Comparison of ENCODE assay signal across 34 cellular contexts in the genomic region with DNA sequence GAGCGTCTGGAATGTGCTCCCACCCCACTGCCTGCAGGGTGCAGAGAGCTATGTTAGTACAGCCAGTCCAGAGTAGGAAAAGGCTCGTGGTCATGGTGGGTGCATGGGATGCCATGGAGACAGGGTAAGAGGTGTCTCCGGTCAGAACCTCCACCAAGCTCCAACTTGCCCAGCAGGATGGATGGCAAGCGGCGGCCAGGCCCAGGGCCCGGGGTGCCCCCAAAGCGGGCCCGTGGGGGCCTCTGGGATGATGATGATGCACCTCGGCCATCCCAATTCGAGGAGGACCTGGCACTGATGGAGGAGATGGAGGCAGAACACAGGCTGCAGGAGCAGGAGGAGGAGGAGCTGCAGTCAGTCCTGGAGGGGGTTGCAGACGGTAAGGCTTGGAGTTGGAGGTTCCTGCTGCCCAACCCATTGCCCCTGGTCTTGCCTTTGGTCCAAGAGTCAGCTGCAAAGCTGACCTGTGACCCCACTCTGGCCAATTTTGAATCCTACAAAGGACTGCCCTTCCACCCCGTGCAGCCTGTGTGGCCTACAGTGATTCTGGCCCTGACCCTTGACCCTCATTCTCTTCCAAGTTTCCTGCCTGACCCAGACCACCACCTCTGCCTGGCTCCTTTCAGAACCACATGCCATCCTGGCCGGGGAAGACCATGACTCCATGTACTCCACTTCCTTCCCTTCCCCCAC. TPM values are rescaled to one million over a fixed set of nuclear protein-coding genes. Genes with fewer than 3 reads are reported as not detected.
"Had no signal": no experiment of that assay in that cellular context is flagged by ENCODE, and none has a peak within 500 bp of the region (broad histone marks: within the 10 kb centered on the region; RNA-seq: fewer than 3 reads in every experiment).

No MANE protein-coding gene starts in this region.

- H3K27me3 Mint-ChIP-seq: activated CD4-positive, alpha-beta memory T cell treated with anti-CD3 and anti-CD28 coated beads for 36 hours; activated naive CD8-positive, alpha-beta T cell treated with anti-CD3 and anti-CD28 coated beads, Interleukin-2, amount 10 ng/mL, durations not matched to agents 7 days and 5 days; natural killer cell treated with Interleukin-12 subunit alpha and Interleukin-12 subunit beta and Interleukin-15 and Interleukin-18, amount 100 ng/mL, for 72 hours had no signal

- H3K4me1 Mint-ChIP-seq: activated naive CD4-positive, alpha-beta T cell treated with anti-CD3 and anti-CD28 coated beads, Interleukin-2, amount 10 ng/mL, durations not matched to agents 7 days and 5 days; activated naive CD8-positive, alpha-beta T cell treated with anti-CD3 and anti-CD28 coated beads, Interleukin-2, amount 10 ng/mL, durations not matched to agents 7 days and 5 days; endodermal cell had no signal

- H3K9me3 ChIP-seq: esophagus muscularis mucosa, heart right ventricle, left ventricle myocardium inferior, mucosa of descending colon, neutrophil, right atrium auricular region, suprapubic skin, tibial artery had no signal

- H3K4me3 ChIP-seq: esophagus muscularis mucosa, heart right ventricle, left ventricle myocardium inferior, mucosa of descending colon, right atrium auricular region, suprapubic skin, tibial artery had no signal

- H3K27ac ChIP-seq: brain microvascular endothelial cell, esophagus muscularis mucosa, foreskin keratinocyte, heart right ventricle, left ventricle myocardium inferior, neutrophil, parathyroid adenoma, right atrium auricular region, suprapubic skin, tibial artery, VCaP had no signal

- H3K27me3 ChIP-seq: brain microvascular endothelial cell, esophagus muscularis mucosa, foreskin keratinocyte, heart right ventricle, neutrophil, right atrium auricular region, suprapubic skin, tibial artery had no signal

- H3K9me3 Mint-ChIP-seq: activated CD4-positive, alpha-beta memory T cell treated with anti-CD3 and anti-CD28 coated beads for 36 hours; activated naive CD4-positive, alpha-beta T cell treated with anti-CD3 and anti-CD28 coated beads, Interleukin-2, amount 10 ng/mL, durations not matched to agents 7 days and 5 days; activated naive CD8-positive, alpha-beta T cell treated with anti-CD3 and anti-CD28 coated beads, Interleukin-2, amount 10 ng/mL, durations not matched to agents 7 days and 5 days; activated T-helper 1 cell treated with anti-CD3 and anti-CD28 coated beads, Interleukin-12 subunit alpha, Interleukin-12 subunit beta, Interleukin-2, Interleukin-4 antibody, amounts not matched to agents 30 ng/mL and 10 ng/mL and 1 ng/mL, durations not matched to agents 14 hours and 24 hours and 36 hours; natural killer cell treated with Interleukin-12 subunit alpha and Interleukin-12 subunit beta and Interleukin-15 and Interleukin-18, amount 100 ng/mL, for 72 hours had no signal

- DNase-seq: activated CD4-positive, alpha-beta memory T cell treated with anti-CD3 and anti-CD28 coated beads for 36 hours; activated CD4-positive, alpha-beta T cell treated with anti-CD3 and anti-CD28 coated beads for 4 hours; activated CD8-positive, alpha-beta memory T cell treated with anti-CD3 and anti-CD28 coated beads, Interleukin-2, amount 50 U/mL, for 4 hours; activated gamma-delta T cell; activated naive CD4-positive, alpha-beta T cell treated with anti-CD3 and anti-CD28 coated beads, Interleukin-2, amount 10 ng/mL, durations not matched to agents 7 days and 5 days; activated naive CD8-positive, alpha-beta T cell treated with anti-CD3 and anti-CD28 coated beads, Interleukin-2, amount 10 ng/mL, durations not matched to agents 7 days and 5 days; activated T-cell treated with anti-CD3 and anti-CD28 coated beads, Interleukin-2, amount 50 U/mL, for 1 hour; brain microvascular endothelial cell; cortex of kidney; endodermal cell; foreskin keratinocyte; heart right ventricle; left ventricle myocardium inferior; stimulated activated CD4-positive, alpha-beta T cell treated with anti-CD3 and anti-CD28 coated beads, Interleukin-15, amount 100 ng/mL, for 24 hours; stimulated activated CD4-positive, alpha-beta T cell treated with anti-CD3 and anti-CD28 coated beads, Interleukin-2, amount 100 ng/mL, for 24 hours; stimulated activated naive CD4-positive, alpha-beta T cell; T-helper 9 cell; tibial artery had no signal

- H3K4me1 ChIP-seq: esophagus muscularis mucosa, foreskin keratinocyte, heart right ventricle, left ventricle myocardium inferior, parathyroid adenoma, right atrium auricular region, suprapubic skin, tibial artery had no signal

- H3K27ac Mint-ChIP-seq: activated CD4-positive, alpha-beta memory T cell treated with anti-CD3 and anti-CD28 coated beads for 36 hours; activated naive CD4-positive, alpha-beta T cell treated with anti-CD3 and anti-CD28 coated beads, Interleukin-2, amount 10 ng/mL, durations not matched to agents 7 days and 5 days; activated naive CD8-positive, alpha-beta T cell treated with anti-CD3 and anti-CD28 coated beads, Interleukin-2, amount 10 ng/mL, durations not matched to agents 7 days and 5 days; activated T-helper 1 cell treated with anti-CD3 and anti-CD28 coated beads, Interleukin-12 subunit alpha, Interleukin-12 subunit beta, Interleukin-2, Interleukin-4 antibody, amounts not matched to agents 30 ng/mL and 10 ng/mL and 1 ng/mL, durations not matched to agents 14 hours and 24 hours and 36 hours; endodermal cell; natural killer cell treated with Interleukin-12 subunit alpha and Interleukin-12 subunit beta and Interleukin-15 and Interleukin-18, amount 100 ng/mL, for 72 hours had no signal

- ATAC-seq: foreskin keratinocyte, mucosa of descending colon had no signal

- H2AFZ ChIP-seq: parathyroid adenoma had no signal

- H3K4me3 Mint-ChIP-seq: activated CD4-positive, alpha-beta memory T cell treated with anti-CD3 and anti-CD28 coated beads for 36 hours; activated naive CD4-positive, alpha-beta T cell treated with anti-CD3 and anti-CD28 coated beads, Interleukin-2, amount 10 ng/mL, durations not matched to agents 7 days and 5 days; activated naive CD8-positive, alpha-beta T cell treated with anti-CD3 and anti-CD28 coated beads, Interleukin-2, amount 10 ng/mL, durations not matched to agents 7 days and 5 days; activated T-helper 1 cell treated with anti-CD3 and anti-CD28 coated beads, Interleukin-12 subunit alpha, Interleukin-12 subunit beta, Interleukin-2, Interleukin-4 antibody, amounts not matched to agents 30 ng/mL and 10 ng/mL and 1 ng/mL, durations not matched to agents 14 hours and 24 hours and 36 hours; endodermal cell; natural killer cell treated with Interleukin-12 subunit alpha and Interleukin-12 subunit beta and Interleukin-15 and Interleukin-18, amount 100 ng/mL, for 72 hours had no signal

RNA-seq across cellular contexts. Expression of gene SPIB, which starts 19.9 kb away (rescaled TPM):
- total RNA-seq: cardiac septum, chondrocyte, foreskin keratinocyte, glomerular endothelial cell, left ventricle myocardium inferior, lung microvascular endothelial cell, mesenteric fat pad, pulmonary artery endothelial cell, right atrium auricular region, suprapubic skin had no signal
- polyA plus RNA-seq: foreskin keratinocyte had no signal

RNA-seq across cellular contexts. Expression of gene NAPSA, which starts 33.4 kb away (rescaled TPM):
- total RNA-seq: astrocyte had no signal

RNA-seq across cellular contexts. Expression of gene MYBPC2, which starts 33.9 kb away (rescaled TPM):
- total RNA-seq: astrocyte, cardiac septum, chondrocyte, esophagus muscularis mucosa, foreskin keratinocyte, glomerular endothelial cell, left ventricle myocardium inferior, lung microvascular endothelial cell, mesenteric fat pad, pulmonary artery endothelial cell, right atrium auricular region had no signal
- polyA plus RNA-seq: foreskin keratinocyte had no signal
